ENCODE assay signal across 23 cellular contexts in the genomic region with DNA sequence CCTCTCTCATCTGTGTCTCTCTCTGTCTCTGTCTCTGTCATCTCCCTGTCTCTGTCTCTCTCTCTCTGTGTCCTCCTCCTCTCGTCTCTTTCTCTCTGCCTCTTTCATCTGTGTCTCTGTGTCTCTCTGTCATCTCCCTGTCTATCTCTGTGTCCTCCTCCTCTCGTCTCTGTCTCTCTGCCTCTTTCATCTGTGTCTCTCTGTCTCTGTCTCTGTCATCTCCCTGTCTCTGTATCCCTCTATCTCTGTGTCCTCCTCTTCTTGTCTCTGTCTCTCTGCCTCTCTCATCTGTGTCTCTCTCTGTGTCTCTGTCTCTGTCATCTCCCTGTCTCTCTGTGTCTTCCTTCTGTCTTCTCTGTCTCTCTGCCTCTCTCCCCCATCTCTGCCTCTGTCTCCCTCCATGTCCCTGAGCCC. TPM values are rescaled to one million over a fixed set of nuclear protein-coding genes. Genes with fewer than 3 reads are reported as not detected.
DNase-seq lines count a peak whose midpoint lies in the region; ATAC-seq, FAIRE-seq and TF ChIP-seq lines count a peak whose summit lies in the region.
"Had no signal": no experiment of that assay in that cellular context is flagged by ENCODE, and none has a peak within 500 bp of the region (broad histone marks: within the 10 kb centered on the region; RNA-seq: fewer than 3 reads in every experiment).

No MANE protein-coding gene starts in this region.

- H2BK15ac ChIP-seq in neuronal stem cell (ENCODE audit: low read length): no peak overlapping the region

- H3K23ac ChIP-seq in neuronal stem cell (ENCODE audit: low read depth, low read length, poor library complexity): no peak overlapping the region

- H3K4me1 ChIP-seq in BLaER1 treated with 17β-estradiol and CSF1 and Interleukin-3, amounts not matched to agents 10 nM and 100 nM: peaks cover 11 to 43% (median 17%) of the 10 kb centered on the region in 10 experiments
- H3K4me1 ChIP-seq in GM23338 (ENCODE audit: insufficient read depth) (no peaks in the 10 kb centered on the region; the same call in 1 of the 2 replicates), GM12878 (ENCODE audit: control insufficient read depth, insufficient read depth, low read length) (peaks cover 24% of the 10 kb centered on the region), neuronal stem cell (ENCODE audit: control insufficient read depth in 2 of 2, insufficient read depth in 1 of 2, low read depth in 1 of 2, low read length in 2 of 2) (peaks cover 0 to 6% of the 10 kb centered on the region in 2 donors)
- H3K4me1 ChIP-seq: HAP-1 had no signal

- TF ChIP-seq CTCF in GM23338 (conservative IDR thresholded peaks at IDR 0.05; ENCODE audit: low read depth in 2 of 2): no peak
- no peak for TF ChIP-seq CTCF in GM12878 (IDR thresholded peaks at IDR 0.05 in 2 of 3, conservative IDR thresholded peaks at IDR 0.05 in 1 of 3; ENCODE audit: control insufficient read depth in 2 of 3, extremely low read depth in 1 of 3, insufficient read depth in 1 of 3, low read depth in 3 of 3, low read length in 3 of 3)

- H3K9me2 ChIP-seq in GM23338 (ENCODE audit: insufficient read depth): no peaks in the 10 kb centered on the region

- no peak for FAIRE-seq in GM12878 (lab: Jason Lieb, UNC)
- FAIRE-seq: D721Med had no signal

- no peak for TF ChIP-seq POLR2A in GM12878 (IDR thresholded peaks at IDR 0.05; ENCODE audit: low read depth, low read length)

- no peak overlapping the region for H2BK12ac ChIP-seq in neuronal stem cell (ENCODE audit: low read length)

- CTCF ChIA-PET in GM12878 (lab: Yijun Ruan, JAX): interaction anchor here (1.0 to 1.6 kb wide), 4 partner anchors 10 to 243 kb away, joined by 3 to 6 read pairs (median 5); no protein-coding TSS in a partner anchor

- no peak for TF ChIP-seq RAD21 in GM12878 (IDR thresholded peaks at IDR 0.05; ENCODE audit: insufficient read depth, low read depth, low read length)

- POLR2A ChIA-PET in GM12878 (lab: Charles Lee): interaction anchor here (0.8 to 6.0 kb wide), 9 partner anchors 7 to 466 kb away, joined by 3 to 45 read pairs (median 7); a partner anchor contains a TSS

- no peak overlapping the region for H3K27ac Mint-ChIP-seq in GM23338
- no peak overlapping the region for H3K27ac Mint-ChIP-seq in stimulated activated effector memory CD8-positive, alpha-beta T cell treated with anti-CD3 and anti-CD28 coated beads, Interleukin-12 subunit alpha, Interleukin-12 subunit beta, amount 100 ng/mL, for 72 hours
- H3K27ac Mint-ChIP-seq: brain, immature natural killer cell had no signal

- H2BK5ac ChIP-seq in neuronal stem cell (ENCODE audit: low read length): no peak overlapping the region

- no peak for TF ChIP-seq EP300 in GM12878 (IDR thresholded peaks at IDR 0.05; ENCODE audit: borderline replicate concordance in 1 of 2, control insufficient read depth in 1 of 2, low read depth in 2 of 2, low read length in 2 of 2)

- H3K4me2 ChIP-seq in BLaER1 treated with 17β-estradiol and CSF1 and Interleukin-3, amounts not matched to agents 10 nM and 100 nM: peak overlapping the region; percentile 56 to 92 (median 75)
- peak overlapping the region; percentile 66; the same call in 1 of the 2 replicates for H3K4me2 ChIP-seq in GM23338
- H3K4me2 ChIP-seq in GM12878 (ENCODE audit: control insufficient read depth, insufficient read depth): peak overlapping the region; percentile 75
- no peak overlapping the region for H3K4me2 ChIP-seq in neuronal stem cell (ENCODE audit: insufficient read depth, low read length, poor library complexity, severe bottlenecking)

- H3K4ac ChIP-seq in neuronal stem cell (ENCODE audit: low read length): no peak overlapping the region

- H3K4me3 Mint-ChIP-seq in GM23338: no peak overlapping the region
- no peak overlapping the region for H3K4me3 Mint-ChIP-seq in stimulated activated effector memory CD8-positive, alpha-beta T cell treated with anti-CD3 and anti-CD28 coated beads, Interleukin-12 subunit alpha, Interleukin-12 subunit beta, amount 100 ng/mL, for 72 hours
- H3K4me3 Mint-ChIP-seq: activated CD4-positive, alpha-beta memory T cell treated with anti-CD3 and anti-CD28 coated beads, Interleukin-2, amount 10 ng/mL, durations not matched to agents 7 days and 5 days; activated naive CD8-positive, alpha-beta T cell treated with anti-CD3 and anti-CD28 coated beads, Interleukin-2, amount 50 U/mL, for 24 hours; brain; immature natural killer cell had no signal

- H3K79me2 ChIP-seq in GM23338 (replicated peaks; ENCODE audit: insufficient read depth): no peaks in the 10 kb centered on the region
- H3K79me2 ChIP-seq in GM12878 (ENCODE audit: control insufficient read depth, insufficient read depth, low read length): peaks cover 53% of the 10 kb centered on the region

- peak overlapping the region in 3 of 10 experiments; percentile 45 to 52 (median 48); a peak in 7 of 20 replicates for H3K4me3 ChIP-seq in BLaER1 treated with 17β-estradiol and CSF1 and Interleukin-3, amounts not matched to agents 10 nM and 100 nM
- H3K4me3 ChIP-seq in GM23338 (0 out of 2 replicates have a peak overlapping the region, but pooled peaks have one; percentile 26), GM12878 (peak overlapping the region; percentile 93), neuronal stem cell (ENCODE audit: low read length in 2 of 2) (no peak overlapping the region)
- H3K4me3 ChIP-seq: HAP-1 had no signal

- H2AFZ ChIP-seq in GM23338 (peak overlapping the region; percentile 23; the same call in 1 of the 2 replicates), GM12878 (ENCODE audit: control insufficient read depth, low read depth, low read length) (peak overlapping the region; percentile 83), neuronal stem cell (ENCODE audit: low read length) (peak overlapping the region; percentile 86)

- no peak overlapping the region for H2BK120ac ChIP-seq in neuronal stem cell (ENCODE audit: low read depth, low read length)

- H3K27ac ChIP-seq in BLaER1 treated with 17β-estradiol and CSF1 and Interleukin-3, amounts not matched to agents 10 nM and 100 nM: peak overlapping the region in 5 of 11 experiments; percentile 35 to 67 (median 58); a peak in 9 of 22 replicates
- H3K27ac ChIP-seq in GM23338 (ENCODE audit: low read depth): no peak overlapping the region
- H3K27ac ChIP-seq in GM12878 (ENCODE audit: control insufficient read depth, insufficient read depth): peak overlapping the region; percentile 99
- no peak overlapping the region for H3K27ac ChIP-seq in neuronal stem cell (replicated peaks; ENCODE audit: low read length)
- H3K27ac ChIP-seq: epithelial cell of prostate had no signal

- H3K9ac ChIP-seq in BLaER1 treated with 17β-estradiol and CSF1 and Interleukin-3, amounts not matched to agents 10 nM and 100 nM: peak overlapping the region in 10 of 11 experiments; percentile 2 to 68 (median 48); a peak in 11 of 22 replicates
- peak overlapping the region; percentile 95 for H3K9ac ChIP-seq in GM12878 (ENCODE audit: control insufficient read depth, insufficient read depth, low read length)
- no peak overlapping the region for H3K9ac ChIP-seq in neuronal stem cell (ENCODE audit: low read depth, low read length, poor library complexity)

- H3K4me1 Mint-ChIP-seq in GM23338: no peaks in the 10 kb centered on the region
- H3K4me1 Mint-ChIP-seq in stimulated activated effector memory CD8-positive, alpha-beta T cell treated with anti-CD3 and anti-CD28 coated beads, Interleukin-12 subunit alpha, Interleukin-12 subunit beta, amount 100 ng/mL, for 72 hours: peaks cover 7% of the 10 kb centered on the region
- H3K4me1 Mint-ChIP-seq: brain, immature natural killer cell had no signal

- in situ Hi-C loops in GM12878 (cut with MboI): no loop called here
- in situ Hi-C loops in G401 (cut with HindIII; ENCODE audit: low sequenced_read_pairs): no loop called here

- H3K36me3 Mint-ChIP-seq in GM23338 (ENCODE audit: low read depth): peaks cover 4% of the 10 kb centered on the region; the same call in 1 of the 3 replicates
- peaks cover 7% of the 10 kb centered on the region for H3K36me3 Mint-ChIP-seq in stimulated activated effector memory CD8-positive, alpha-beta T cell treated with anti-CD3 and anti-CD28 coated beads, Interleukin-12 subunit alpha, Interleukin-12 subunit beta, amount 100 ng/mL, for 72 hours
- H3K36me3 Mint-ChIP-seq: brain, naive B cell had no signal

- no peak overlapping the region for H4K91ac ChIP-seq in neuronal stem cell (ENCODE audit: low read depth, low read length, poor library complexity)

- DNase-seq in GM23338 (ENCODE audit: low spot score): no peak
- no peak for DNase-seq in GM12878 (ENCODE audit: low read depth, low spot score)
- DNase-seq in neuronal stem cell (ENCODE audit: low spot score): no peak
- DNase-seq in G401 (ENCODE audit: low spot score): no peak
- DNase-seq in stimulated activated effector memory CD8-positive, alpha-beta T cell treated with anti-CD3 and anti-CD28 coated beads, Interleukin-12 subunit alpha, Interleukin-12 subunit beta, amount 100 ng/mL, for 72 hours (ENCODE audit: low spot score in 2 of 2): no peak
- DNase-seq in 8988T: no peak
- DNase-seq: immature natural killer cell; MM.1S; NCI-H2081; NCI-H345; OCI-M1; SHP77 treated with DMSO at 0.1 percent for 48 hours; stimulated activated naive CD4-positive, alpha-beta T cell had no signal

- no peak overlapping the region for H2AK5ac ChIP-seq in neuronal stem cell (ENCODE audit: low read depth, low read length)

- H3K18ac ChIP-seq in neuronal stem cell (ENCODE audit: low read length): no peak overlapping the region

- H3K27me3 Mint-ChIP-seq in GM23338 (ENCODE audit: insufficient read depth, low read depth, poor library complexity): peaks cover 7% of the 10 kb centered on the region

- peaks cover 0 to 4% (median 0%) of the 10 kb centered on the region in 11 experiments; a peak in 1 of 22 replicates for H3K36me3 ChIP-seq in BLaER1 treated with 17β-estradiol and CSF1 and Interleukin-3, amounts not matched to agents 10 nM and 100 nM
- no peaks in the 10 kb centered on the region for H3K36me3 ChIP-seq in GM23338 (ENCODE audit: insufficient read depth)
- no peaks in the 10 kb centered on the region; a peak in 1 of 4 replicates for H3K36me3 ChIP-seq in GM12878 (ENCODE audit: control insufficient read depth in 2 of 2, insufficient read depth in 2 of 2, low read length in 1 of 2)
- H3K36me3 ChIP-seq in neuronal stem cell (replicated peaks in 1 of 2; ENCODE audit: control insufficient read depth in 2 of 2, insufficient read depth in 2 of 2, low read length in 2 of 2): no peaks in the 10 kb centered on the region
- H3K36me3 ChIP-seq: HAP-1 had no signal

- H3K27me3 ChIP-seq in BLaER1 treated with 17β-estradiol and CSF1 and Interleukin-3, amounts not matched to agents 10 nM and 100 nM: no peaks in the 10 kb centered on the region
- H3K27me3 ChIP-seq in GM23338 (ENCODE audit: insufficient read depth): no peaks in the 10 kb centered on the region
- H3K27me3 ChIP-seq in GM12878 (replicated peaks in 1 of 2; ENCODE audit: control insufficient read depth in 2 of 2, insufficient read depth in 2 of 2, low read length in 1 of 2): no peaks in the 10 kb centered on the region
- no peaks in the 10 kb centered on the region for H3K27me3 ChIP-seq in neuronal stem cell (ENCODE audit: control insufficient read depth in 3 of 3, insufficient read depth in 3 of 3, low read depth in 1 of 3, low read length in 3 of 3)

- ATAC-seq in GM23338 (no peak), GM12878 (no peak), GM21576 (IDR thresholded peaks at IDR 0.05; ENCODE audit: unreplicated experiment) (no peak)
- no peak for ATAC-seq in stimulated activated effector memory CD8-positive, alpha-beta T cell treated with anti-CD3 and anti-CD28 coated beads, Interleukin-12 subunit alpha, Interleukin-12 subunit beta, amount 100 ng/mL, for 72 hours

- no peaks in the 10 kb centered on the region for H3K79me1 ChIP-seq in neuronal stem cell (ENCODE audit: low read depth, low read length)

- intact Hi-C loops in GM12878 (cut with micrococcal nuclease; ENCODE audit: unreplicated experiment): loop anchor here (2.0 kb wide), 2 partner anchors 14 to 18 kb away; a partner anchor contains a TSS

- no peaks in the 10 kb centered on the region; a peak in 1 of 22 replicates for H4K20me1 ChIP-seq in BLaER1 treated with 17β-estradiol and CSF1 and Interleukin-3, amounts not matched to agents 10 nM and 100 nM
- H4K20me1 ChIP-seq in GM23338 (replicated peaks; ENCODE audit: insufficient read depth) (no peaks in the 10 kb centered on the region), GM12878 (ENCODE audit: control insufficient read depth, insufficient read depth) (no peaks in the 10 kb centered on the region)

- WGBS in GM12878 (ENCODE audit: insufficient coverage, insufficient replicate concordance, low lambda C conversion rate, missing lambda C conversion rate): 3% methylated on average over 2 of the region's 2 CpGs
- WGBS in neuronal stem cell (ENCODE audit: extremely low coverage in 2 of 2, insufficient read length in 2 of 2, insufficient replicate concordance in 1 of 2), 2 donors: no CpG with 5 or more reads among the region's 2 CpGs

- H3K9me3 ChIP-seq in BLaER1 treated with 17β-estradiol and CSF1 and Interleukin-3, amounts not matched to agents 10 nM and 100 nM (replicated peaks in 1 of 11): no peaks in the 10 kb centered on the region
- H3K9me3 ChIP-seq in GM12878 (replicated peaks; ENCODE audit: control insufficient read depth, insufficient read depth, low read length) (no peaks in the 10 kb centered on the region), neuronal stem cell (replicated peaks in 1 of 2; ENCODE audit: control insufficient read depth in 2 of 2, insufficient read depth in 1 of 2, low read depth in 1 of 2, low read length in 2 of 2) (peaks cover 0 to 2% of the 10 kb centered on the region in 2 donors)
- H3K9me3 ChIP-seq: HAP-1 had no signal

- no peaks in the 10 kb centered on the region; the same call in 2 of the 3 replicates for H3K9me3 Mint-ChIP-seq in GM23338
- H3K9me3 Mint-ChIP-seq in stimulated activated effector memory CD8-positive, alpha-beta T cell treated with anti-CD3 and anti-CD28 coated beads, Interleukin-12 subunit alpha, Interleukin-12 subunit beta, amount 100 ng/mL, for 72 hours: no peaks in the 10 kb centered on the region
- H3K9me3 Mint-ChIP-seq: activated CD4-positive, alpha-beta memory T cell treated with anti-CD3 and anti-CD28 coated beads, Interleukin-2, amount 10 ng/mL, durations not matched to agents 7 days and 5 days; activated naive CD8-positive, alpha-beta T cell treated with anti-CD3 and anti-CD28 coated beads, Interleukin-2, amount 50 U/mL, for 24 hours; immature natural killer cell; naive B cell had no signal

- SMC1A ChIA-PET in GM12878 (lab: Charles Lee; ENCODE audit: uncharacterized antibody, unreplicated experiment): interaction anchor here (1.4 to 2.1 kb wide), 3 partner anchors 14 to 241 kb away, joined by 4 to 5 read pairs (median 5); no protein-coding TSS in a partner anchor

- RAD21 ChIA-PET in GM12878 (lab: Charles Lee; ENCODE audit: unreplicated experiment): interaction anchor here (1.5 kb wide), 1 partner anchor 16 kb away, joined by 3 read pairs; no protein-coding TSS in a partner anchor

- H3F3A ChIP-seq in GM23338 (replicated peaks; ENCODE audit: low read depth): no peaks in the 10 kb centered on the region

- BruUV-seq in GM12878 (replicated peaks; lab: Mats Ljungman, UMichigan): TSS peak; percentile 87

- no peak overlapping the region for H3K14ac ChIP-seq in neuronal stem cell (ENCODE audit: low read length)

- no peak overlapping the region for H4K8ac ChIP-seq in neuronal stem cell (ENCODE audit: low read depth, low read length)

RNA-seq across cellular contexts. Expression of a gene that starts 0.6 kb away (rescaled TPM):
- 0.52 TPM in 1 of 2 replicates, not detected in the other for total RNA-seq in GM23338 (2014; rRNA removed; shearing (Covaris generic))
- polyA plus RNA-seq in GM23338 (2016; fragmentation: Nextera tagmentation; extraction: Ambion mirVana) (1.4 and 1.6 TPM in 2 replicates), GM12878 (2011; rRNA removed) (140 and 276 TPM in 2 replicates), GM12878 (2014; fragmentation: Illumina TruSeq; extraction: Trizol) (13.5 and 47.7 TPM in 2 replicates), GM12878 (2014; fragmentation: Nextera tagmentation; extraction: Ambion mirVana) (10 to 100 TPM; 22.0 to 61.1 TPM), GM12878 (2014; rRNA removed) (257 and 266 TPM in 2 replicates), GM12878 (2016; fragmentation: Nextera tagmentation; extraction: Ambion mirVana) (100 to 1,000 TPM; 278 to 288 TPM)
- total RNA-seq in GM12878 (2013; cell fraction: nucleolus; rRNA removed): 450 and 530 TPM in 2 replicates
- total RNA-seq in GM12878 (2014; rRNA removed) (137 and 149 TPM in 2 replicates), GM12878 (2014; rRNA removed; fragmentation: Illumina TruSeq; extraction: Trizol) (61.0 and 68.2 TPM in 2 replicates), GM12878 (2021) (224 and 232 TPM in 2 replicates)
- 92.7 TPM for polyA plus RNA-seq in GM12878 (2011; ENCODE audit: low read depth)
- 391 and 446 TPM in 2 replicates for polyA plus RNA-seq in GM12878 (2011; cell fraction: cytosol; rRNA removed)
- 237 and 277 TPM in 2 replicates for polyA plus RNA-seq in GM12878 (2011; cell fraction: nucleus; rRNA removed)
- polyA plus RNA-seq in GM12878 (2012): 176 and 238 TPM in 2 replicates
- 103 and 190 TPM in 2 replicates for polyA minus RNA-seq in GM12878 (2011; rRNA and poly(A)+ RNA removed)
- 139 and 168 TPM in 2 replicates for polyA minus RNA-seq in GM12878 (2011; cell fraction: cytosol; rRNA and poly(A)+ RNA removed)
- 74.0 and 109 TPM in 2 replicates for polyA minus RNA-seq in GM12878 (2011; cell fraction: nucleus; rRNA and poly(A)+ RNA removed)
- 0.06 TPM for polyA plus RNA-seq in neuronal stem cell (2013, experiment 1 of 2)
- 0.03 TPM for polyA plus RNA-seq in neuronal stem cell (2013, experiment 2 of 2)
- total RNA-seq in G401 (2014; rRNA removed; shearing (Covaris generic)): 1.8 and 5.4 TPM in 2 replicates
- polyA plus RNA-seq: immature natural killer cell had no signal

RNA-seq across cellular contexts. Expression of a gene that starts 18.1 kb away (rescaled TPM):
- total RNA-seq in GM23338 (2014; rRNA removed; shearing (Covaris generic)): 27.3 and 33.4 TPM in 2 replicates
- polyA plus RNA-seq in GM23338 (2016; fragmentation: Nextera tagmentation; extraction: Ambion mirVana) (27.6 and 28.8 TPM in 2 replicates), GM12878 (2011; rRNA removed) (17.9 and 22.6 TPM in 2 replicates), GM12878 (2014; fragmentation: Illumina TruSeq; extraction: Trizol) (16.1 and 20.2 TPM in 2 replicates), GM12878 (2014; fragmentation: Nextera tagmentation; extraction: Ambion mirVana) (1 to 10 TPM in 1 of 2 experiments, under 1 TPM in 1; 0.26 to 1.9 TPM), GM12878 (2014; rRNA removed) (40.7 and 44.0 TPM in 2 replicates), GM12878 (2016; fragmentation: Nextera tagmentation; extraction: Ambion mirVana) (10 to 100 TPM; 24.2 to 27.1 TPM)
- total RNA-seq in GM12878 (2013; cell fraction: nucleolus; rRNA removed): 16.8 and 20.4 TPM in 2 replicates
- total RNA-seq in GM12878 (2014; rRNA removed) (36.8 and 38.2 TPM in 2 replicates), GM12878 (2014; rRNA removed; fragmentation: Illumina TruSeq; extraction: Trizol) (20.7 and 23.3 TPM in 2 replicates), GM12878 (2021) (29.1 and 30.0 TPM in 2 replicates)
- polyA plus RNA-seq in GM12878 (2011; ENCODE audit: low read depth): 12.0 TPM
- 25.4 and 36.8 TPM in 2 replicates for polyA plus RNA-seq in GM12878 (2011; cell fraction: cytosol; rRNA removed)
- 26.4 and 37.0 TPM in 2 replicates for polyA plus RNA-seq in GM12878 (2011; cell fraction: nucleus; rRNA removed)
- polyA plus RNA-seq in GM12878 (2012): 21.9 and 28.3 TPM in 2 replicates
- 12.2 and 22.3 TPM in 2 replicates for polyA minus RNA-seq in GM12878 (2011; rRNA and poly(A)+ RNA removed)
- polyA minus RNA-seq in GM12878 (2011; cell fraction: cytosol; rRNA and poly(A)+ RNA removed): 9.4 and 10.2 TPM in 2 replicates
- polyA minus RNA-seq in GM12878 (2011; cell fraction: nucleus; rRNA and poly(A)+ RNA removed): 5.1 and 10.6 TPM in 2 replicates
- 17.8 TPM for polyA plus RNA-seq in neuronal stem cell (2013, experiment 1 of 2)
- polyA plus RNA-seq in neuronal stem cell (2013, experiment 2 of 2): 16.3 TPM
- total RNA-seq in G401 (2014; rRNA removed; shearing (Covaris generic)): 36.1 and 40.4 TPM in 2 replicates

RNA-seq across cellular contexts. Expression of a gene that starts 46.3 kb away (rescaled TPM):
- 13.4 and 18.0 TPM in 2 replicates for total RNA-seq in GM23338 (2014; rRNA removed; shearing (Covaris generic))
- polyA plus RNA-seq in GM23338 (2016; fragmentation: Nextera tagmentation; extraction: Ambion mirVana) (3.7 and 4.5 TPM in 2 replicates), GM12878 (2011; rRNA removed) (0.43 TPM in 2 replicates), GM12878 (2014; fragmentation: Illumina TruSeq; extraction: Trizol) (0.12 and 0.14 TPM in 2 replicates), GM12878 (2014; fragmentation: Nextera tagmentation; extraction: Ambion mirVana) (under 1 TPM in 1 of 2 experiments, not detected in 1; 0.02 TPM), GM12878 (2014; rRNA removed) (0.42 and 0.47 TPM in 2 replicates), GM12878 (2016; fragmentation: Nextera tagmentation; extraction: Ambion mirVana) (under 1 TPM; 0.31 to 0.35 TPM)
- 1.5 and 2.2 TPM in 2 replicates for total RNA-seq in GM12878 (2013; cell fraction: nucleolus; rRNA removed)
- total RNA-seq in GM12878 (2014; rRNA removed) (0.49 and 0.51 TPM in 2 replicates), GM12878 (2014; rRNA removed; fragmentation: Illumina TruSeq; extraction: Trizol) (0.23 and 0.27 TPM in 2 replicates), GM12878 (2021) (0.51 and 0.59 TPM in 2 replicates)
- 0.49 TPM for polyA plus RNA-seq in GM12878 (2011; ENCODE audit: low read depth)
- polyA plus RNA-seq in GM12878 (2011; cell fraction: cytosol; rRNA removed): 0.84 and 0.90 TPM in 2 replicates
- polyA plus RNA-seq in GM12878 (2011; cell fraction: nucleus; rRNA removed): 2.7 and 2.8 TPM in 2 replicates
- 1.5 TPM in 2 replicates for polyA plus RNA-seq in GM12878 (2012)
- 0.51 and 0.57 TPM in 2 replicates for polyA minus RNA-seq in GM12878 (2011; rRNA and poly(A)+ RNA removed)
- polyA minus RNA-seq in GM12878 (2011; cell fraction: cytosol; rRNA and poly(A)+ RNA removed): 0.21 TPM in 1 of 2 replicates, not detected in the other
- polyA minus RNA-seq in GM12878 (2011; cell fraction: nucleus; rRNA and poly(A)+ RNA removed): 0.12 and 0.38 TPM in 2 replicates
- 0.60 TPM for polyA plus RNA-seq in neuronal stem cell (2013, experiment 1 of 2)
- 0.64 TPM for polyA plus RNA-seq in neuronal stem cell (2013, experiment 2 of 2)
- 3.8 and 4.4 TPM in 2 replicates for total RNA-seq in G401 (2014; rRNA removed; shearing (Covaris generic))

RNA-seq across cellular contexts. Expression of a gene that starts 46.4 kb away (rescaled TPM):
- 15.8 and 26.7 TPM in 2 replicates for total RNA-seq in GM23338 (2014; rRNA removed; shearing (Covaris generic))
- polyA plus RNA-seq in GM23338 (2016; fragmentation: Nextera tagmentation; extraction: Ambion mirVana) (18.9 and 19.3 TPM in 2 replicates), GM12878 (2011; rRNA removed) (10.0 and 22.4 TPM in 2 replicates), GM12878 (2014; fragmentation: Illumina TruSeq; extraction: Trizol) (0.60 and 6.7 TPM in 2 replicates), GM12878 (2014; fragmentation: Nextera tagmentation; extraction: Ambion mirVana) (1 to 10 TPM; 1.3 to 1.5 TPM), GM12878 (2014; rRNA removed) (49.6 and 60.3 TPM in 2 replicates), GM12878 (2016; fragmentation: Nextera tagmentation; extraction: Ambion mirVana) (10 to 100 TPM; 29.4 to 29.8 TPM)
- total RNA-seq in GM12878 (2013; cell fraction: nucleolus; rRNA removed): 24.5 and 25.2 TPM in 2 replicates
- total RNA-seq in GM12878 (2014; rRNA removed) (25.6 and 26.0 TPM in 2 replicates), GM12878 (2014; rRNA removed; fragmentation: Illumina TruSeq; extraction: Trizol) (8.3 and 8.7 TPM in 2 replicates), GM12878 (2021) (36.3 and 39.5 TPM in 2 replicates)
- polyA plus RNA-seq in GM12878 (2011; ENCODE audit: low read depth): 9.0 TPM
- polyA plus RNA-seq in GM12878 (2011; cell fraction: cytosol; rRNA removed): 34.9 and 58.8 TPM in 2 replicates
- 77.1 and 95.7 TPM in 2 replicates for polyA plus RNA-seq in GM12878 (2011; cell fraction: nucleus; rRNA removed)
- polyA plus RNA-seq in GM12878 (2012): 29.2 and 32.3 TPM in 2 replicates
- 11.3 and 21.7 TPM in 2 replicates for polyA minus RNA-seq in GM12878 (2011; rRNA and poly(A)+ RNA removed)
- polyA minus RNA-seq in GM12878 (2011; cell fraction: cytosol; rRNA and poly(A)+ RNA removed): 11.3 and 12.2 TPM in 2 replicates
- polyA minus RNA-seq in GM12878 (2011; cell fraction: nucleus; rRNA and poly(A)+ RNA removed): 10.2 and 22.0 TPM in 2 replicates
- polyA plus RNA-seq in neuronal stem cell (2013, experiment 1 of 2): 14.7 TPM
- 15.1 TPM for polyA plus RNA-seq in neuronal stem cell (2013, experiment 2 of 2)
- total RNA-seq in G401 (2014; rRNA removed; shearing (Covaris generic)): 17.2 and 21.8 TPM in 2 replicates

RNA-seq across cellular contexts. Expression of a gene that starts 50.3 kb away (rescaled TPM):
- 1.8 and 7.5 TPM in 2 replicates for total RNA-seq in GM23338 (2014; rRNA removed; shearing (Covaris generic))
- 6.4 and 8.0 TPM in 2 replicates for polyA plus RNA-seq in GM23338 (2016; fragmentation: Nextera tagmentation; extraction: Ambion mirVana)
- total RNA-seq in GM12878 (2013; cell fraction: nucleolus; rRNA removed): not detected in 2 replicates
- total RNA-seq in GM12878 (2014; rRNA removed): not detected in 2 replicates
- not detected in 2 replicates for total RNA-seq in GM12878 (2014; rRNA removed; fragmentation: Illumina TruSeq; extraction: Trizol)
- total RNA-seq in GM12878 (2021): not detected in 2 replicates
- not detected for polyA plus RNA-seq in GM12878 (2011; ENCODE audit: low read depth)
- polyA plus RNA-seq in GM12878 (2011; rRNA removed): not detected in 2 replicates
- polyA plus RNA-seq in GM12878 (2011; cell fraction: cytosol; rRNA removed): not detected in 2 replicates
- polyA plus RNA-seq in GM12878 (2011; cell fraction: nucleus; rRNA removed): not detected in 2 replicates
- polyA plus RNA-seq in GM12878 (2012): not detected in 2 replicates
- polyA plus RNA-seq in GM12878 (2014; fragmentation: Illumina TruSeq; extraction: Trizol): not detected in 2 replicates
- not detected for polyA plus RNA-seq in GM12878 (2014; fragmentation: Nextera tagmentation; extraction: Ambion mirVana)
- not detected in 2 replicates for polyA plus RNA-seq in GM12878 (2014; rRNA removed)
- polyA plus RNA-seq in GM12878 (2016; fragmentation: Nextera tagmentation; extraction: Ambion mirVana): under 1 TPM in 1 of 2 experiments, not detected in 1; 0.09 TPM
- polyA minus RNA-seq in GM12878 (2011; rRNA and poly(A)+ RNA removed): not detected in 2 replicates
- polyA minus RNA-seq in GM12878 (2011; cell fraction: cytosol; rRNA and poly(A)+ RNA removed): not detected in 2 replicates
- polyA minus RNA-seq in GM12878 (2011; cell fraction: nucleus; rRNA and poly(A)+ RNA removed): not detected in 2 replicates
- 0.26 TPM for polyA plus RNA-seq in neuronal stem cell (2013, experiment 1 of 2)
- 0.32 TPM for polyA plus RNA-seq in neuronal stem cell (2013, experiment 2 of 2)
- total RNA-seq in G401 (2014; rRNA removed; shearing (Covaris generic)): 0.37 TPM in 1 of 2 replicates, not detected in the other
- total RNA-seq: activated CD4-positive, alpha-beta memory T cell treated with anti-CD3 and anti-CD28 coated beads, Interleukin-2, amount 10 ng/mL, durations not matched to agents 7 days and 5 days; mesenteric fat pad had no signal
- polyA plus RNA-seq: immature natural killer cell had no signal

Comparison
In these comparisons a context has a peak if more than half of its experiments do, and no peak if none do; other contexts are left out.
1. H3K4me3 ChIP-seq: peak in GM23338 (single experiment) and GM12878 (single experiment); none in neuronal stem cell (0 of 2).
2. H2AFZ ChIP-seq: peak in every context shown above with its lines; median percentile 86 in neuronal stem cell; 83 in GM12878; 23 in GM23338.